Comparison of ENCODE assay signal across 1 cellular context in the genomic region with DNA sequence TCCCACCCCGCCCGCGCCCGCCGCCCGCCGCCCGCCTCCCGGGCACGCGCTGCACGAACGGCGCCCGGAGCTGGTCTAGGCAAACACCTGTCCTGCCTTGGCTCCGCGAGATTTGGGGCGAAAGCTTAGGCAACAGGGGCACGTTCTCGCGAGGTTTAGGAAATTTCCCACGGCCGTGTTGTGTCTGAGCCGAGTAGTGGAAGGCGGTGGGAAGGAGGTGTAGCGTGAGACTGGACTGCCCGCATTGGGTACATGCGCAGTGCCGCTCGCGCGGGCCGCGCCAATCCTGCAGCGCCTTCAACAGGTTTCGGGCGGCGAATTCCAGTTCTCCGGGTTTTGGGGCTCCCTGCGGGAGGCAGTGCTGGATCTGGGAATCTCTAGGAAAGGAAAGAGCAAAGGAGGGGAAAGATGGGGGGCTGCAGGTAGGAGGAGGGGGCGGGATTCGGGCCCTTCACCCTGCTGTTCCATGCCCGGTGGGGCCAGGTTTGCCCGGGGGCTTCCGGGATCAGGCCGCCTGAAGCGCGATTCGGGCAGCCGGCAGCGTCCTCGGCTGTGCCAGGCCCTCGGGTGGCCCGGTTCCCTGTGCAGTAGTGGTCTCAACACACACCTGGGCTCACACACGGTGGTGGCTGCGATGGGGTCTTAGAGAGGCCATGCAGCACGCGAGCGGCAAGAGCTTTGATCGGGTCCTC.
TF ChIP-seq lines count a peak whose summit lies in the region.

No MANE protein-coding gene starts in this region.

TF ChIP-seq in HepG2, 621 proteins besides CTCF, POLR2A, EP300 and RAD21 (continued from another document and continues in another):
- TF ChIP-seq, protein P1, sequence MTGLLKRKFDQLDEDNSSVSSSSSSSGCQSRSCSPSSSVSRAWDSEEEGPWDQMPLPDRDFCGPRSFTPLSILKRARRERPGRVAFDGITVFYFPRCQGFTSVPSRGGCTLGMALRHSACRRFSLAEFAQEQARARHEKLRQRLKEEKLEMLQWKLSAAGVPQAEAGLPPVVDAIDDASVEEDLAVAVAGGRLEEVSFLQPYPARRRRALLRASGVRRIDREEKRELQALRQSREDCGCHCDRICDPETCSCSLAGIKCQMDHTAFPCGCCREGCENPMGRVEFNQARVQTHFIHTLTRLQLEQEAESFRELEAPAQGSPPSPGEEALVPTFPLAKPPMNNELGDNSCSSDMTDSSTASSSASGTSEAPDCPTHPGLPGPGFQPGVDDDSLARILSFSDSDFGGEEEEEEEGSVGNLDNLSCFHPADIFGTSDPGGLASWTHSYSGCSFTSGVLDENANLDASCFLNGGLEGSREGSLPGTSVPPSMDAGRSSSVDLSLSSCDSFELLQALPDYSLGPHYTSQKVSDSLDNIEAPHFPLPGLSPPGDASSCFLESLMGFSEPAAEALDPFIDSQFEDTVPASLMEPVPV (CRISPR knock-in tag; IDR thresholded peaks at IDR 0.05), result 0 out of 2 replicates have a peak, but pooled peaks have one; percentile 5
- TF ChIP-seq ZNF720 (CRISPR knock-in tag; IDR thresholded peaks at IDR 0.05) (no peak), GATA4 (IDR thresholded peaks at IDR 0.05; ENCODE audit: borderline replicate concordance, low read depth) (no peak), KLF13 (CRISPR knock-in tag; IDR thresholded peaks at IDR 0.05) (no peak), SUZ12 (IDR thresholded peaks at IDR 0.05; ENCODE audit: low read depth, low read length) (no peak), TEAD2 (CRISPR knock-in tag; IDR thresholded peaks at IDR 0.05) (no peak), ZNF607 (CRISPR knock-in tag; IDR thresholded peaks at IDR 0.05; ENCODE audit: borderline replicate concordance) (no peak; the same call in 1 of the 2 replicates), SNAPC2 (CRISPR knock-in tag; IDR thresholded peaks at IDR 0.05) (no peak), HOXA5 (CRISPR knock-in tag; IDR thresholded peaks at IDR 0.05) (no peak), RNF2 (conservative IDR thresholded peaks at IDR 0.05; ENCODE audit: low read depth) (no peak; the same call in 1 of the 2 replicates), ZNF124 (CRISPR knock-in tag; IDR thresholded peaks at IDR 0.05) (no peak), CEBPB (IDR thresholded peaks at IDR 0.05; ENCODE audit: borderline replicate concordance, low read depth, low read length) (peak; percentile 88), ZNF878 (CRISPR knock-in tag; IDR thresholded peaks at IDR 0.05) (no peak), ZFYVE20 (CRISPR knock-in tag; IDR thresholded peaks at IDR 0.05; ENCODE audit: borderline replicate concordance, low read depth) (no peak), TBL1XR1 (IDR thresholded peaks at IDR 0.05; ENCODE audit: borderline replicate concordance, low read length, partially characterized antibody) (no peak), NFKB2 (CRISPR knock-in tag; IDR thresholded peaks at IDR 0.05; ENCODE audit: borderline replicate concordance) (no peak), MEF2D (CRISPR knock-in tag; IDR thresholded peaks at IDR 0.05) (no peak), KDM2A (CRISPR knock-in tag; IDR thresholded peaks at IDR 0.05; ENCODE audit: borderline replicate concordance, low read depth) (peak; percentile 81), HES4 (CRISPR knock-in tag; IDR thresholded peaks at IDR 0.05; ENCODE audit: borderline replicate concordance) (no peak), ZNF816 (CRISPR knock-in tag; IDR thresholded peaks at IDR 0.05; ENCODE audit: borderline replicate concordance) (no peak), ZNF670 (CRISPR knock-in tag; IDR thresholded peaks at IDR 0.05; ENCODE audit: borderline replicate concordance) (no peak), PRPF4 (IDR thresholded peaks at IDR 0.05; ENCODE audit: low read depth, low read length, poor library complexity, severe bottlenecking) (no peak), NR2F2 (IDR thresholded peaks at IDR 0.05; ENCODE audit: borderline replicate concordance, low read depth) (no peak), GATAD1 (CRISPR knock-in tag; IDR thresholded peaks at IDR 0.05) (peak; percentile 79), REPIN1 (CRISPR knock-in tag; IDR thresholded peaks at IDR 0.05; ENCODE audit: borderline replicate concordance, low read depth) (no peak), GATAD2A (CRISPR knock-in tag; IDR thresholded peaks at IDR 0.05) (peak; percentile 23; the same call in 1 of the 2 replicates), ZNF329 (CRISPR knock-in tag; IDR thresholded peaks at IDR 0.05; ENCODE audit: low read depth) (no peak), SSRP1 (CRISPR knock-in tag; IDR thresholded peaks at IDR 0.05) (no peak), NPAS2 (CRISPR knock-in tag; IDR thresholded peaks at IDR 0.05; ENCODE audit: borderline replicate concordance) (no peak), THAP11 (CRISPR knock-in tag; IDR thresholded peaks at IDR 0.05) (0 out of 2 replicates have a peak, but pooled peaks have one; percentile 57), MIER2 (CRISPR knock-in tag; IDR thresholded peaks at IDR 0.05) (no peak)
- TF ChIP-seq, protein P2, sequence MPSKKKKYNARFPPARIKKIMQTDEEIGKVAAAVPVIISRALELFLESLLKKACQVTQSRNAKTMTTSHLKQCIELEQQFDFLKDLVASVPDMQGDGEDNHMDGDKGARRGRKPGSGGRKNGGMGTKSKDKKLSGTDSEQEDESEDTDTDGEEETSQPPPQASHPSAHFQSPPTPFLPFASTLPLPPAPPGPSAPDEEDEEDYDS (CRISPR knock-in tag; IDR thresholded peaks at IDR 0.05), result peak; percentile 76; the same call in 1 of the 2 replicates
- TF ChIP-seq, protein P3, sequence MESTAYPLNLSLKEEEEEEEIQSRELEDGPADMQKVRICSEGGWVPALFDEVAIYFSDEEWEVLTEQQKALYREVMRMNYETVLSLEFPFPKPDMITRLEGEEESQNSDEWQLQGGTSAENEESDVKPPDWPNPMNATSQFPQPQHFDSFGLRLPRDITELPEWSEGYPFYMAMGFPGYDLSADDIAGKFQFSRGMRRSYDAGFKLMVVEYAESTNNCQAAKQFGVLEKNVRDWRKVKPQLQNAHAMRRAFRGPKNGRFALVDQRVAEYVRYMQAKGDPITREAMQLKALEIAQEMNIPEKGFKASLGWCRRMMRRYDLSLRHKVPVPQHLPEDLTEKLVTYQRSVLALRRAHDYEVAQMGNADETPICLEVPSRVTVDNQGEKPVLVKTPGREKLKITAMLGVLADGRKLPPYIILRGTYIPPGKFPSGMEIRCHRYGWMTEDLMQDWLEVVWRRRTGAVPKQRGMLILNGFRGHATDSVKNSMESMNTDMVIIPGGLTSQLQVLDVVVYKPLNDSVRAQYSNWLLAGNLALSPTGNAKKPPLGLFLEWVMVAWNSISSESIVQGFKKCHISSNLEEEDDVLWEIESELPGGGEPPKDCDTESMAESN (CRISPR knock-in tag; conservative IDR thresholded peaks at IDR 0.05), result peak; percentile 79
- TF ChIP-seq, protein P4, sequence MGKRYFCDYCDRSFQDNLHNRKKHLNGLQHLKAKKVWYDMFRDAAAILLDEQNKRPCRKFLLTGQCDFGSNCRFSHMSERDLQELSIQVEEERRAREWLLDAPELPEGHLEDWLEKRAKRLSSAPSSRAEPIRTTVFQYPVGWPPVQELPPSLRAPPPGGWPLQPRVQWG (CRISPR knock-in tag; IDR thresholded peaks at IDR 0.05; ENCODE audit: borderline replicate concordance, low read depth), result no peak
- TF ChIP-seq, protein P5, sequence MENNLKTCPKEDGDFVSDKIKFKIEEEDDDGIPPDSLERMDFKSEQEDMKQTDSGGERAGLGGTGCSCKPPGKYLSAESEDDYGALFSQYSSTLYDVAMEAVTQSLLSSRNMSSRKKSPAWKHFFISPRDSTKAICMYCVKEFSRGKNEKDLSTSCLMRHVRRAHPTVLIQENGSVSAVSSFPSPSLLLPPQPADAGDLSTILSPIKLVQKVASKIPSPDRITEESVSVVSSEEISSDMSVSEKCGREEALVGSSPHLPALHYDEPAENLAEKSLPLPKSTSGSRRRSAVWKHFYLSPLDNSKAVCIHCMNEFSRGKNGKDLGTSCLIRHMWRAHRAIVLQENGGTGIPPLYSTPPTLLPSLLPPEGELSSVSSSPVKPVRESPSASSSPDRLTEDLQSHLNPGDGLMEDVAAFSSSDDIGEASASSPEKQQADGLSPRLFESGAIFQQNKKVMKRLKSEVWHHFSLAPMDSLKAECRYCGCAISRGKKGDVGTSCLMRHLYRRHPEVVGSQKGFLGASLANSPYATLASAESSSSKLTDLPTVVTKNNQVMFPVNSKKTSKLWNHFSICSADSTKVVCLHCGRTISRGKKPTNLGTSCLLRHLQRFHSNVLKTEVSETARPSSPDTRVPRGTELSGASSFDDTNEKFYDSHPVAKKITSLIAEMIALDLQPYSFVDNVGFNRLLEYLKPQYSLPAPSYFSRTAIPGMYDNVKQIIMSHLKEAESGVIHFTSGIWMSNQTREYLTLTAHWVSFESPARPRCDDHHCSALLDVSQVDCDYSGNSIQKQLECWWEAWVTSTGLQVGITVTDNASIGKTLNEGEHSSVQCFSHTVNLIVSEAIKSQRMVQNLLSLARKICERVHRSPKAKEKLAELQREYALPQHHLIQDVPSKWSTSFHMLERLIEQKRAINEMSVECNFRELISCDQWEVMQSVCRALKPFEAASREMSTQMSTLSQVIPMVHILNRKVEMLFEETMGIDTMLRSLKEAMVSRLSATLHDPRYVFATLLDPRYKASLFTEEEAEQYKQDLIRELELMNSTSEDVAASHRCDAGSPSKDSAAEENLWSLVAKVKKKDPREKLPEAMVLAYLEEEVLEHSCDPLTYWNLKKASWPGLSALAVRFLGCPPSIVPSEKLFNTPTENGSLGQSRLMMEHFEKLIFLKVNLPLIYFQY (CRISPR knock-in tag; IDR thresholded peaks at IDR 0.05; ENCODE audit: borderline replicate concordance), result no peak
- TF ChIP-seq, protein P6, sequence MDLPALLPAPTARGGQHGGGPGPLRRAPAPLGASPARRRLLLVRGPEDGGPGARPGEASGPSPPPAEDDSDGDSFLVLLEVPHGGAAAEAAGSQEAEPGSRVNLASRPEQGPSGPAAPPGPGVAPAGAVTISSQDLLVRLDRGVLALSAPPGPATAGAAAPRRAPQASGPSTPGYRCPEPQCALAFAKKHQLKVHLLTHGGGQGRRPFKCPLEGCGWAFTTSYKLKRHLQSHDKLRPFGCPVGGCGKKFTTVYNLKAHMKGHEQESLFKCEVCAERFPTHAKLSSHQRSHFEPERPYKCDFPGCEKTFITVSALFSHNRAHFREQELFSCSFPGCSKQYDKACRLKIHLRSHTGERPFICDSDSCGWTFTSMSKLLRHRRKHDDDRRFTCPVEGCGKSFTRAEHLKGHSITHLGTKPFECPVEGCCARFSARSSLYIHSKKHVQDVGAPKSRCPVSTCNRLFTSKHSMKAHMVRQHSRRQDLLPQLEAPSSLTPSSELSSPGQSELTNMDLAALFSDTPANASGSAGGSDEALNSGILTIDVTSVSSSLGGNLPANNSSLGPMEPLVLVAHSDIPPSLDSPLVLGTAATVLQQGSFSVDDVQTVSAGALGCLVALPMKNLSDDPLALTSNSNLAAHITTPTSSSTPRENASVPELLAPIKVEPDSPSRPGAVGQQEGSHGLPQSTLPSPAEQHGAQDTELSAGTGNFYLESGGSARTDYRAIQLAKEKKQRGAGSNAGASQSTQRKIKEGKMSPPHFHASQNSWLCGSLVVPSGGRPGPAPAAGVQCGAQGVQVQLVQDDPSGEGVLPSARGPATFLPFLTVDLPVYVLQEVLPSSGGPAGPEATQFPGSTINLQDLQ (CRISPR knock-in tag; IDR thresholded peaks at IDR 0.05), result no peak
- TF ChIP-seq, protein P7, sequence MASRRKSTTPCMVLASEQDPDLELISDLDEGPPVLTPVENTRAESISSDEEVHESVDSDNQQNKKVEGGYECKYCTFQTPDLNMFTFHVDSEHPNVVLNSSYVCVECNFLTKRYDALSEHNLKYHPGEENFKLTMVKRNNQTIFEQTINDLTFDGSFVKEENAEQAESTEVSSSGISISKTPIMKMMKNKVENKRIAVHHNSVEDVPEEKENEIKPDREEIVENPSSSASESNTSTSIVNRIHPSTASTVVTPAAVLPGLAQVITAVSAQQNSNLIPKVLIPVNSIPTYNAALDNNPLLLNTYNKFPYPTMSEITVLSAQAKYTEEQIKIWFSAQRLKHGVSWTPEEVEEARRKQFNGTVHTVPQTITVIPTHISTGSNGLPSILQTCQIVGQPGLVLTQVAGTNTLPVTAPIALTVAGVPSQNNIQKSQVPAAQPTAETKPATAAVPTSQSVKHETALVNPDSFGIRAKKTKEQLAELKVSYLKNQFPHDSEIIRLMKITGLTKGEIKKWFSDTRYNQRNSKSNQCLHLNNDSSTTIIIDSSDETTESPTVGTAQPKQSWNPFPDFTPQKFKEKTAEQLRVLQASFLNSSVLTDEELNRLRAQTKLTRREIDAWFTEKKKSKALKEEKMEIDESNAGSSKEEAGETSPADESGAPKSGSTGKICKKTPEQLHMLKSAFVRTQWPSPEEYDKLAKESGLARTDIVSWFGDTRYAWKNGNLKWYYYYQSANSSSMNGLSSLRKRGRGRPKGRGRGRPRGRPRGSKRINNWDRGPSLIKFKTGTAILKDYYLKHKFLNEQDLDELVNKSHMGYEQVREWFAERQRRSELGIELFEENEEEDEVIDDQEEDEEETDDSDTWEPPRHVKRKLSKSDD (CRISPR knock-in tag; IDR thresholded peaks at IDR 0.05; ENCODE audit: low read depth), result no peak
- TF ChIP-seq, protein P8, sequence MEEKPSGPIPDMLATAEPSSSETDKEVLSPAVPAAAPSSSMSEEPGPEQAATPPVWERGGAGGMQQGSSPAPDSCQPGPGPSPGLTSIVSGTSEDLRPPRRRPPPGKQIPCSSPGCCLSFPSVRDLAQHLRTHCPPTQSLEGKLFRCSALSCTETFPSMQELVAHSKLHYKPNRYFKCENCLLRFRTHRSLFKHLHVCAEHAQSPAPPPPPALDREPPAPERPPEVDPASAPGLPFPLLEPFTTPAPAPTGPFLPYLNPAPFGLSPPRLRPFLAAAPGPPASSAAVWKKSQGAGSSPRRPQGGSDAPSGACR (CRISPR knock-in tag; IDR thresholded peaks at IDR 0.05), result no peak
- TF ChIP-seq, protein P9, sequence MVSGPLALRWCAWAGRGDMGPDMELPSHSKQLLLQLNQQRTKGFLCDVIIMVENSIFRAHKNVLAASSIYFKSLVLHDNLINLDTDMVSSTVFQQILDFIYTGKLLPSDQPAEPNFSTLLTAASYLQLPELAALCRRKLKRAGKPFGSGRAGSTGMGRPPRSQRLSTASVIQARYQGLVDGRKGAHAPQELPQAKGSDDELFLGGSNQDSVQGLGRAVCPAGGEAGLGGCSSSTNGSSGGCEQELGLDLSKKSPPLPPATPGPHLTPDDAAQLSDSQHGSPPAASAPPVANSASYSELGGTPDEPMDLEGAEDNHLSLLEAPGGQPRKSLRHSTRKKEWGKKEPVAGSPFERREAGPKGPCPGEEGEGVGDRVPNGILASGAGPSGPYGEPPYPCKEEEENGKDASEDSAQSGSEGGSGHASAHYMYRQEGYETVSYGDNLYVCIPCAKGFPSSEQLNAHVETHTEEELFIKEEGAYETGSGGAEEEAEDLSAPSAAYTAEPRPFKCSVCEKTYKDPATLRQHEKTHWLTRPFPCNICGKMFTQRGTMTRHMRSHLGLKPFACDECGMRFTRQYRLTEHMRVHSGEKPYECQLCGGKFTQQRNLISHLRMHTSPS (CRISPR knock-in tag; IDR thresholded peaks at IDR 0.05; ENCODE audit: low read depth), result no peak
- TF ChIP-seq, protein P10, sequence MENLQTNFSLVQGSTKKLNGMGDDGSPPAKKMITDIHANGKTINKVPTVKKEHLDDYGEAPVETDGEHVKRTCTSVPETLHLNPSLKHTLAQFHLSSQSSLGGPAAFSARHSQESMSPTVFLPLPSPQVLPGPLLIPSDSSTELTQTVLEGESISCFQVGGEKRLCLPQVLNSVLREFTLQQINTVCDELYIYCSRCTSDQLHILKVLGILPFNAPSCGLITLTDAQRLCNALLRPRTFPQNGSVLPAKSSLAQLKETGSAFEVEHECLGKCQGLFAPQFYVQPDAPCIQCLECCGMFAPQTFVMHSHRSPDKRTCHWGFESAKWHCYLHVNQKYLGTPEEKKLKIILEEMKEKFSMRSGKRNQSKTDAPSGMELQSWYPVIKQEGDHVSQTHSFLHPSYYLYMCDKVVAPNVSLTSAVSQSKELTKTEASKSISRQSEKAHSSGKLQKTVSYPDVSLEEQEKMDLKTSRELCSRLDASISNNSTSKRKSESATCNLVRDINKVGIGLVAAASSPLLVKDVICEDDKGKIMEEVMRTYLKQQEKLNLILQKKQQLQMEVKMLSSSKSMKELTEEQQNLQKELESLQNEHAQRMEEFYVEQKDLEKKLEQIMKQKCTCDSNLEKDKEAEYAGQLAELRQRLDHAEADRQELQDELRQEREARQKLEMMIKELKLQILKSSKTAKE (CRISPR knock-in tag; IDR thresholded peaks at IDR 0.05; ENCODE audit: borderline replicate concordance), result peak; percentile 98
